In the genomic region with DNA sequence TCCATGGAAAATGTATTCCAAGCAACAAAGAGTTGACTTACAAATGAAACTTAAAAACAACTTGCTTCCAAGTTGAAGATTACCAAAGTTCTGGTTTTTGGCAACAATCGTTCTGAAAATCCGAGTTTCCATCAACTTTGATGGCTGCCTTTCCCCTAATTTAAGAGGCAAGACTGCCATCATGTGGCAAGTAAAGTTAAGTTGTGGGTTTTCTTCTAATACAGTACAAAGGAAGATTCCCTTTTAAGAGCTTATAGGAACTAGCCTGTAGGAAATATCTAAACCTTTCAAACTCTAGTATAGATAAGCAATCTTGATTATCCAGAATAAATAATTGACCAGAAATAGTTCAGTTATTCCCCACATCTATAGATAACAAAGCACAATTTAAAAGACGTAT, we compare ENCODE assay signal across 8 cellular contexts. TPM values are rescaled to one million over a fixed set of nuclear protein-coding genes. Genes with fewer than 3 reads are reported as not detected.
DNase-seq lines count a peak whose midpoint lies in the region; ATAC-seq, FAIRE-seq and TF ChIP-seq lines count a peak whose summit lies in the region.
"Not testable (repeated sequence)": the region's sequence is repeated elsewhere in the genome, so short reads cannot be mapped to it uniquely, and the experiment has no call there.

No MANE protein-coding gene starts in this region.

- not testable (repeated sequence) for H3K27me3 ChIP-seq in DND-41 (ENCODE audit: insufficient read depth, low read length, poor library complexity); thyroid gland

- H3K27ac Mint-ChIP-seq in memory B cell: not testable (repeated sequence)

- not testable (repeated sequence) for DNase-seq in DND-41; LNCaP clone FGC (ENCODE audit: low read depth); thyroid gland
- DNase-seq in RCC 7860 (ENCODE audit: low spot score) (peak; percentile 47), amniotic epithelial cell (ENCODE audit: low read depth) (peak; percentile 27), fibroblast of pulmonary artery (ENCODE audit: low read depth) (peak; percentile 44), memory B cell (ENCODE audit: low spot score in 2 of 2) (peak in 1 of 2 donors; percentile 16)

- 31 to 36% methylated on average over 3 of the region's 3 CpGs for WGBS in thyroid gland, 2 donors

- FAIRE-seq in RCC 7860 (lab: Jason Lieb, UNC): peak; percentile 94

- not testable (repeated sequence) for H3K9me3 Mint-ChIP-seq in memory B cell

- intact Hi-C loops in thyroid gland (cut with DNase I): loop anchor here (5.0 kb wide), 1 partner anchor 290 kb away; the partner anchor contains the start of gene IDNK

- not testable (repeated sequence) for H3K4me2 ChIP-seq in DND-41 (ENCODE audit: insufficient read depth, low read length)

- H4K20me1 ChIP-seq in DND-41 (ENCODE audit: insufficient read depth, low read length): not testable (repeated sequence)

- not testable (repeated sequence) for H3K9ac ChIP-seq in DND-41 (ENCODE audit: low read depth, low read length)

- H3K36me3 ChIP-seq in DND-41 (ENCODE audit: insufficient read depth, low read length); thyroid gland: not testable (repeated sequence)

- not testable (repeated sequence) for H3K4me3 ChIP-seq in DND-41 (ENCODE audit: low read depth in 1 of 2, low read length in 2 of 2); LNCaP clone FGC (ENCODE audit: low read depth, low read length); fibroblast of pulmonary artery (replicated peaks; ENCODE audit: low read depth, low read length); thyroid gland (replicated peaks in 1 of 3)

- TF ChIP-seq CTCF in DND-41 (IDR thresholded peaks at IDR 0.05; ENCODE audit: borderline replicate concordance, extremely low read depth, low read length, poor library complexity, severe bottlenecking) (peak; percentile 40), LNCaP clone FGC (IDR thresholded peaks at IDR 0.05; ENCODE audit: control insufficient read depth, extremely low read depth, insufficient read depth) (peak; percentile 34), fibroblast of pulmonary artery (IDR thresholded peaks at IDR 0.05; ENCODE audit: low read length, missing control alignments) (peak; percentile 22), thyroid gland (IDR thresholded peaks at IDR 0.05) (peak in 4 of 6 experiments; percentile 22 to 63 (median 45))

- H3K79me2 ChIP-seq in DND-41 (ENCODE audit: insufficient read depth, low read length): not testable (repeated sequence)

- H3K36me3 Mint-ChIP-seq in memory B cell: not testable (repeated sequence)

- not testable (repeated sequence) for H3K4me1 Mint-ChIP-seq in memory B cell

- not testable (repeated sequence) for H3K4me1 ChIP-seq in DND-41 (ENCODE audit: insufficient read depth, low read length); thyroid gland

- not testable (repeated sequence) for H3K27me3 Mint-ChIP-seq in memory B cell

- H3K27ac ChIP-seq in DND-41 (ENCODE audit: low read length); thyroid gland: not testable (repeated sequence)

- TF ChIP-seq POLR2A in thyroid gland (IDR thresholded peaks at IDR 0.05): not testable (repeated sequence)

- H3K4me3 Mint-ChIP-seq in memory B cell: not testable (repeated sequence)

- not testable (repeated sequence) for H3K9me3 ChIP-seq in DND-41 (ENCODE audit: insufficient read depth, low read length, severe bottlenecking); thyroid gland

- not testable (repeated sequence) for H2AFZ ChIP-seq in DND-41 (ENCODE audit: low read depth, low read length)

- peak; percentile 89 for ATAC-seq in DND-41 (ENCODE audit: insufficient read depth, low read depth)
- ATAC-seq in GM21619 (IDR thresholded peaks at IDR 0.05; ENCODE audit: unreplicated experiment): peak; percentile 83
- ATAC-seq in memory B cell (ENCODE audit: low read depth): peak; percentile 83

RNA-seq across cellular contexts. Expression of gene KIF27, which starts 9.0 kb away (rescaled TPM):
- 10 to 100 TPM; 17.6 to 28.2 (median 19.2) TPM for total RNA-seq in thyroid gland
